In the genomic region with DNA sequence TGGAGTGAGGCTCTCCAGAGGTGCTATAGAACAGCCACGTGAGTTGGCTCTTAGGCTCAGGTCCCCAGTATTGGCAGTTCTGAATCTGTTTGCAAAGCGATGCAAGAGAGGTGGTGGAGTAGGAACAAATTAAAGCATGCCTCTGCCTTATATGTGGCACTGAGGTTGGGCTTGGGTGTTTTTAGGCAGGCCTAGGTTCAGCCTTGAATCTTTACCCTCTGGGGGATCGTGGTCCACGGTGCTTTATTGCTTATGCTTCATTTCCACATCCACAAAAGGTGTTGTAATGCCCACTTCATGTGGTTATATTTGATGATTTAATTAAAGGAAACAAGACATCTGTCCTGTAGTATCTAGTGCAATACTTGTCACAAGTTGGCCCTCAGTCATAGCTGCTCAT, we compare ENCODE assay signal across 31 cellular contexts. TPM values are rescaled to one million over a fixed set of nuclear protein-coding genes. Genes with fewer than 3 reads are reported as not detected.
"Had no signal": no experiment of that assay in that cellular context is flagged by ENCODE, and none has a peak within 500 bp of the region (broad histone marks: within the 10 kb centered on the region; RNA-seq: fewer than 3 reads in every experiment).

No MANE protein-coding gene starts in this region.

- H3K36me3 ChIP-seq: neural progenitor cell, ovary had no signal

- DNase-seq: naive thymus-derived CD4-positive, alpha-beta T cell; natural killer cell; occipital lobe; ovary; posterior cingulate gyrus; psoas muscle; right cardiac atrium; right lobe of liver; sigmoid colon; small intestine; spleen; stimulated activated CD4-positive, alpha-beta T cell treated with anti-CD3 and anti-CD28 coated beads, Interleukin-12 subunit alpha, Interleukin-12 subunit beta, amount 100 ng/mL, for 4 hours; stimulated activated CD4-positive, alpha-beta T cell treated with anti-CD3 and anti-CD28 coated beads, Interleukin-1b, Interleukin-23, amount 100 ng/mL, for 48 hours; stimulated activated CD4-positive, alpha-beta T cell treated with anti-CD3 and anti-CD28 coated beads, Interleukin-4, amount 100 ng/mL, for 1 hour; stimulated activated CD4-positive, alpha-beta T cell treated with anti-CD3 and anti-CD28 coated beads, Interleukin-4, amount 100 ng/mL, for 4 hours; stimulated activated CD8-positive, alpha-beta memory T cell treated with anti-CD3 and anti-CD28 coated beads, Interleukin-4, amount 100 ng/mL, for 48 hours; stimulated activated naive CD4-positive, alpha-beta T cell; substantia nigra; testis; tibial artery; transverse colon; upper lobe of right lung had no signal

- H3K4me3 ChIP-seq: neural progenitor cell, ovary, psoas muscle, right lobe of liver, sigmoid colon, spleen, suprapubic skin, testis, tibial artery, transverse colon, upper lobe of right lung, vagina had no signal

- H2AFZ ChIP-seq: neural progenitor cell, parathyroid adenoma had no signal

- H3K9ac ChIP-seq: neural progenitor cell, parathyroid adenoma had no signal

- FAIRE-seq: small intestine had no signal

- H3K4me1 ChIP-seq: neural progenitor cell, psoas muscle, sigmoid colon, spleen, suprapubic skin, testis, tibial artery, upper lobe of right lung, vagina had no signal

- H3K9me3 ChIP-seq: ovary, psoas muscle, right lobe of liver, sigmoid colon, spleen, suprapubic skin, testis, tibial artery, transverse colon, upper lobe of right lung, vagina had no signal

- ATAC-seq: naive thymus-derived CD4-positive, alpha-beta T cell; natural killer cell; psoas muscle; right cardiac atrium; right lobe of liver; stimulated activated memory B cell treated with anti-CD40 and anti-IgM and Interleukin-4, amounts not matched to agents 10 μg/mL and 1 μg/mL and 100 μg/mL, for 72 hours; upper lobe of right lung had no signal

- H3K4me2 ChIP-seq: neural progenitor cell had no signal

- H3K27ac ChIP-seq: neural progenitor cell, ovary, parathyroid adenoma, psoas muscle, right lobe of liver, sigmoid colon, spleen, suprapubic skin, testis, tibial artery, transverse colon, upper lobe of right lung, vagina had no signal

- H3K27me3 ChIP-seq: neural progenitor cell, ovary, right lobe of liver, sigmoid colon, spleen, suprapubic skin, testis, tibial artery, transverse colon, upper lobe of right lung, vagina had no signal

RNA-seq across cellular contexts. Expression of gene CD180, which starts 56.2 kb away (rescaled TPM):
- total RNA-seq: osteoblast, progenitor cell of endocrine pancreas, renal cortical epithelial cell had no signal
- polyA plus RNA-seq: neural cell had no signal
